In genomic region chr22:43088979-43089717, GRCh38 we compare ENCODE assay signal across 8 cellular contexts. TPM values are rescaled to one million over a fixed set of nuclear protein-coding genes. Genes with fewer than 3 reads are reported as not detected.
DNase-seq lines count a peak whose midpoint lies in the region; ATAC-seq and TF ChIP-seq lines count a peak whose summit lies in the region.

Gene TTLL1 (minus strand): TSS chr22:43089391. CDS start chr22:43075586, 13,805 bp downstream.

- H3K4me1 ChIP-seq in BLaER1 treated with 17β-estradiol and CSF1 and Interleukin-3, amounts not matched to agents 10 nM and 100 nM, result peaks cover 15 to 42% (median 28%) of the 10 kb centered on the region in 10 experiments
- H3K4me1 ChIP-seq in endodermal cell (ENCODE audit: control insufficient read depth, insufficient read depth, low read length), result no peaks in the 10 kb centered on the region
- H3K4me1 ChIP-seq in mesodermal cell (ENCODE audit: control insufficient read depth, insufficient read depth, low read length, poor library complexity, severe bottlenecking), result peaks cover 9% of the 10 kb centered on the region

- peak; percentile 70 for ATAC-seq in GM19351 (IDR thresholded peaks at IDR 0.05; ENCODE audit: unreplicated experiment)

- H3K27ac Mint-ChIP-seq in endodermal cell, result peak within 1 kb of the TSS; percentile 79

- WGBS in endodermal cell (ENCODE audit: insufficient coverage in 1 of 2, insufficient read length in 1 of 2), 2 experiments, result 2 to 6% methylated on average over 29 to 64 of the region's 64 CpGs
- WGBS in mesodermal cell (ENCODE audit: insufficient coverage in 2 of 2), 2 experiments, result 6 to 7% methylated on average over 53 to 63 of the region's 64 CpGs

- H3K4me3 Mint-ChIP-seq in endodermal cell, result peak within 1 kb of the TSS; percentile 63

- no peaks in the 10 kb centered on the region for H3K9me3 ChIP-seq in BLaER1 treated with 17β-estradiol and CSF1 and Interleukin-3, amounts not matched to agents 10 nM and 100 nM (replicated peaks in 1 of 11)
- H3K9me3 ChIP-seq in endodermal cell (ENCODE audit: control insufficient read depth, low read length) (no peaks in the 10 kb centered on the region), mesodermal cell (ENCODE audit: control insufficient read depth, low read length) (no peaks in the 10 kb centered on the region)

- no peaks in the 10 kb centered on the region for H3K27me3 Mint-ChIP-seq in endodermal cell (ENCODE audit: insufficient read depth)

- no peaks in the 10 kb centered on the region for H3K27me3 ChIP-seq in BLaER1 treated with 17β-estradiol and CSF1 and Interleukin-3, amounts not matched to agents 10 nM and 100 nM
- no peaks in the 10 kb centered on the region for H3K27me3 ChIP-seq in endodermal cell (ENCODE audit: control insufficient read depth, insufficient read depth, low read length, poor library complexity, severe bottlenecking)

- peak; percentile 87 for DNase-seq in HK-2 (ENCODE audit: unreplicated experiment)
- DNase-seq in NOMO-1 (lab: John Stamatoyannopoulos, UW; ENCODE audit: unreplicated experiment in 2 of 2), result peak; percentile 93 to 95
- peak; percentile 77 to 82 (median 77) for DNase-seq in activated CD8-positive, alpha-beta memory T cell treated with anti-CD3 and anti-CD28 coated beads for 48 hours (ENCODE audit: low read depth in 2 of 3, low spot score in 2 of 3)
- peak; percentile 97 for DNase-seq in endodermal cell
- DNase-seq in stimulated activated CD8-positive, alpha-beta memory T cell treated with anti-CD3 and anti-CD28 coated beads, Interleukin-15, amount 100 ng/mL, for 24 hours (ENCODE audit: low read depth), result peak; percentile 80

- peaks cover 0 to 8% (median 4%) of the 10 kb centered on the region in 11 experiments; a peak in 5 of 22 replicates for H3K36me3 ChIP-seq in BLaER1 treated with 17β-estradiol and CSF1 and Interleukin-3, amounts not matched to agents 10 nM and 100 nM
- peaks cover 3% of the 10 kb centered on the region for H3K36me3 ChIP-seq in endodermal cell (ENCODE audit: control insufficient read depth, insufficient read depth, low read length)
- no peaks in the 10 kb centered on the region for H3K36me3 ChIP-seq in mesodermal cell (ENCODE audit: control insufficient read depth, insufficient read depth, low read length)

- peaks cover 6% of the 10 kb centered on the region for H3K36me3 Mint-ChIP-seq in endodermal cell (ENCODE audit: low read depth)

- peak within 1 kb of the TSS; percentile 58 to 78 (median 71); a peak in 21 of 22 replicates for H3K9ac ChIP-seq in BLaER1 treated with 17β-estradiol and CSF1 and Interleukin-3, amounts not matched to agents 10 nM and 100 nM
- peak within 1 kb of the TSS; percentile 16 for H3K9ac ChIP-seq in endodermal cell (ENCODE audit: extremely low read depth, low read length, poor library complexity, severe bottlenecking)

- TF ChIP-seq CTCF in endodermal cell (conservative IDR thresholded peaks at IDR 0.05), result peak; percentile 35

- no peaks in the 10 kb centered on the region for H3K9me3 Mint-ChIP-seq in endodermal cell

- H3K4me2 ChIP-seq in BLaER1 treated with 17β-estradiol and CSF1 and Interleukin-3, amounts not matched to agents 10 nM and 100 nM, result peak within 1 kb of the TSS; percentile 79 to 99 (median 92)

- peaks cover 2% of the 10 kb centered on the region for H3K4me1 Mint-ChIP-seq in endodermal cell

- H3K27ac ChIP-seq in BLaER1 treated with 17β-estradiol and CSF1 and Interleukin-3, amounts not matched to agents 10 nM and 100 nM, result peak within 1 kb of the TSS in 10 of 11 experiments; percentile 57 to 70 (median 64); a peak in 20 of 22 replicates
- H3K27ac ChIP-seq in endodermal cell (ENCODE audit: low read depth, low read length), result no peak within 1 kb of the TSS
- no peak within 1 kb of the TSS for H3K27ac ChIP-seq in mesodermal cell (ENCODE audit: low read depth, low read length, severe bottlenecking)

- H4K20me1 ChIP-seq in BLaER1 treated with 17β-estradiol and CSF1 and Interleukin-3, amounts not matched to agents 10 nM and 100 nM, result no peaks in the 10 kb centered on the region; a peak in 1 of 22 replicates

- H3K4me3 ChIP-seq in BLaER1 treated with 17β-estradiol and CSF1 and Interleukin-3, amounts not matched to agents 10 nM and 100 nM, result peak within 1 kb of the TSS; percentile 68 to 93 (median 73)
- H3K4me3 ChIP-seq in endodermal cell (ENCODE audit: low read length) (peak within 1 kb of the TSS; percentile 87), mesodermal cell (ENCODE audit: extremely low read depth, insufficient read depth, low read length, poor library complexity, severe bottlenecking) (peak within 1 kb of the TSS; percentile 69)

RNA-seq across cellular contexts. Expression of gene TTLL1, which starts in this region (rescaled TPM):
- 10 to 100 TPM in 1 of 2 donors, 1 to 10 TPM in 1; 6.9 to 10.4 TPM for total RNA-seq in endodermal cell
- polyA plus RNA-seq in endodermal cell (2013, experiment 1 of 2), result 27.1 TPM
- polyA plus RNA-seq in endodermal cell (2013, experiment 2 of 2), result 28.3 TPM
- 21.6 TPM for polyA plus RNA-seq in mesodermal cell (2013, experiment 1 of 2)
- polyA plus RNA-seq in mesodermal cell (2013, experiment 2 of 2), result 20.7 TPM

Comparison
In these comparisons a context has a peak if more than half of its experiments do, and no peak if none do; other contexts are left out.
1. H3K27ac ChIP-seq: peak in BLaER1 treated with 17β-estradiol and CSF1 and Interleukin-3, amounts not matched to agents 10 nM and 100 nM (10 of 11); none in endodermal cell (single experiment) and mesodermal cell (single experiment).
2. Peak in every context shown above with its lines, with median percentiles within 50 percentile points of each other: H3K4me3 ChIP-seq and DNase-seq.